ENCODE assay signal across 8 cellular contexts in genomic region chr21:34890258-34890723, GRCh38.
A peak's percentile ranks its signal among the peaks of the same experiment; 100 is the strongest.
DNase-seq lines count a peak whose midpoint lies in the region; ATAC-seq, FAIRE-seq and TF ChIP-seq lines count a peak whose summit lies in the region.

No MANE protein-coding gene starts in this region.

- H3K9me3 ChIP-seq in right lobe of liver (no peaks in the 10 kb centered on the region), tibial artery (no peaks in the 10 kb centered on the region), kidney (ENCODE audit: control insufficient read depth in 1 of 2, low read length in 2 of 2) (no peaks in the 10 kb centered on the region)

- H3K27ac ChIP-seq in right lobe of liver (peak overlapping the region in 2 of 3 donors; percentile 73 to 81), tibial artery (peak overlapping the region; percentile 78 to 80), kidney (ENCODE audit: low read depth in 2 of 2, low read length in 2 of 2) (no peak overlapping the region)

- H3K4me1 ChIP-seq in right lobe of liver (peaks cover 0 to 17% (median 0%) of the 10 kb centered on the region in 4 donors), tibial artery (peaks cover 0 to 37% (median 23%) of the 10 kb centered on the region in 4 donors), kidney (ENCODE audit: control insufficient read depth in 1 of 2, insufficient read depth in 1 of 2, low read depth in 1 of 2, low read length in 2 of 2) (peaks cover 8 to 10% of the 10 kb centered on the region in 2 donors)

- 9% methylated on average over 1 of the region's 39 CpGs for WGBS in right lobe of liver (ENCODE audit: insufficient coverage, low coverage, low lambda C conversion rate, missing lambda C conversion rate)

- H3K4me3 ChIP-seq in right lobe of liver (peak overlapping the region; percentile 60 to 75 (median 72)), tibial artery (peak overlapping the region; percentile 66 to 67), kidney (ENCODE audit: low read length in 2 of 2) (peak overlapping the region in 1 of 2 donors; percentile 13)

- ATAC-seq in activated T-cell treated with anti-CD3 and anti-CD28 coated beads, Interleukin-2, amount 50 U/mL, for 72 hours (replicated peaks in 1 of 2): no peak
- no peak for ATAC-seq in right lobe of liver

- peaks cover 4 to 8% of the 10 kb centered on the region in 2 donors for H3K36me3 Mint-ChIP-seq in activated T-cell treated with anti-CD3 and anti-CD28 coated beads, Interleukin-2, amount 50 U/mL, for 72 hours (ENCODE audit: insufficient read depth in 2 of 2)
- no peaks in the 10 kb centered on the region for H3K36me3 Mint-ChIP-seq in activated naive CD8-positive, alpha-beta T cell

- H3K4me1 Mint-ChIP-seq in activated T-cell treated with anti-CD3 and anti-CD28 coated beads, Interleukin-2, amount 50 U/mL, for 72 hours (ENCODE audit: low read depth): peaks cover 56% of the 10 kb centered on the region
- H3K4me1 Mint-ChIP-seq in activated naive CD8-positive, alpha-beta T cell (ENCODE audit: low read depth): peaks cover 55% of the 10 kb centered on the region

- H3K9ac ChIP-seq in kidney (ENCODE audit: low read length in 2 of 2): no peak overlapping the region

- no peak for TF ChIP-seq POLR2A in right lobe of liver (IDR thresholded peaks at IDR 0.05)

- no peak for FAIRE-seq in kidney (lab: Jason Lieb, UNC)

- peak overlapping the region; percentile 74 to 92 for H3K4me3 Mint-ChIP-seq in activated T-cell treated with anti-CD3 and anti-CD28 coated beads, Interleukin-2, amount 50 U/mL, for 72 hours
- peak overlapping the region; percentile 30 for H3K4me3 Mint-ChIP-seq in activated naive CD8-positive, alpha-beta T cell

- H3K9me3 Mint-ChIP-seq in activated T-cell treated with anti-CD3 and anti-CD28 coated beads, Interleukin-2, amount 50 U/mL, for 72 hours: peaks cover 0 to 1% of the 10 kb centered on the region in 2 donors
- H3K9me3 Mint-ChIP-seq in activated naive CD8-positive, alpha-beta T cell (ENCODE audit: low read depth): no peaks in the 10 kb centered on the region

- H3K27me3 ChIP-seq in right lobe of liver (peaks cover 0 to 28% of the 10 kb centered on the region in 2 donors), tibial artery (peaks cover 0 to 59% of the 10 kb centered on the region in 2 donors)

- intact Hi-C loops in right lobe of liver (cut with DNase I): no loop called here
- intact Hi-C loops in tibial artery (cut with DNase I; ENCODE audit: low total_unique reads): no loop called here
- intact Hi-C loops in kidney (cut with DNase I): no loop called here

- DNase-seq in activated T-cell treated with anti-CD3 and anti-CD28 coated beads, Interleukin-2, amount 50 U/mL, for 72 hours: peak in 1 of 2 donors; percentile 18
- DNase-seq in activated T-cell treated with anti-CD3 and anti-CD28 coated beads for 4 hours: no peak
- DNase-seq in right lobe of liver: no peak
- no peak for DNase-seq in tibial artery
- no peak for DNase-seq in kidney
- no peak for DNase-seq in stimulated activated CD4-positive, alpha-beta T cell treated with anti-CD3 and anti-CD28 coated beads, Interleukin-2, amount 100 ng/mL, for 48 hours
- DNase-seq in activated CD4-positive, CD25-positive, alpha-beta regulatory T cell (lab: John Stamatoyannopoulos, UW): no peak

- no peak overlapping the region for H3K27ac Mint-ChIP-seq in activated T-cell treated with anti-CD3 and anti-CD28 coated beads, Interleukin-2, amount 50 U/mL, for 72 hours
- H3K27ac Mint-ChIP-seq in activated naive CD8-positive, alpha-beta T cell: peak overlapping the region; percentile 6

- no peaks in the 10 kb centered on the region for H3K36me3 ChIP-seq in right lobe of liver
- no peaks in the 10 kb centered on the region for H3K36me3 ChIP-seq in tibial artery
- H3K36me3 ChIP-seq in kidney (ENCODE audit: control insufficient read depth in 1 of 2, insufficient read depth in 2 of 2, low read length in 2 of 2): no peaks in the 10 kb centered on the region

- peak in 1 of 4 donors; percentile 5 for TF ChIP-seq CTCF in right lobe of liver (IDR thresholded peaks at IDR 0.05)
- no peak for TF ChIP-seq CTCF in tibial artery (IDR thresholded peaks at IDR 0.05)
- no peak for TF ChIP-seq CTCF in kidney (IDR thresholded peaks at IDR 0.05; ENCODE audit: borderline replicate concordance, extremely low read depth, insufficient read depth)

- no peaks in the 10 kb centered on the region for H3K27me3 Mint-ChIP-seq in activated T-cell treated with anti-CD3 and anti-CD28 coated beads, Interleukin-2, amount 50 U/mL, for 72 hours (ENCODE audit: low read depth)
- no peaks in the 10 kb centered on the region for H3K27me3 Mint-ChIP-seq in activated naive CD8-positive, alpha-beta T cell

Comparison
In these comparisons a context has a peak if more than half of its experiments do, and no peak if none do; other contexts are left out.
1. H3K27ac ChIP-seq: peak in right lobe of liver (2 of 3) and tibial artery (2 of 2); none in kidney (0 of 2).